18 cellular contexts compared by ENCODE assay signal in the genomic region with DNA sequence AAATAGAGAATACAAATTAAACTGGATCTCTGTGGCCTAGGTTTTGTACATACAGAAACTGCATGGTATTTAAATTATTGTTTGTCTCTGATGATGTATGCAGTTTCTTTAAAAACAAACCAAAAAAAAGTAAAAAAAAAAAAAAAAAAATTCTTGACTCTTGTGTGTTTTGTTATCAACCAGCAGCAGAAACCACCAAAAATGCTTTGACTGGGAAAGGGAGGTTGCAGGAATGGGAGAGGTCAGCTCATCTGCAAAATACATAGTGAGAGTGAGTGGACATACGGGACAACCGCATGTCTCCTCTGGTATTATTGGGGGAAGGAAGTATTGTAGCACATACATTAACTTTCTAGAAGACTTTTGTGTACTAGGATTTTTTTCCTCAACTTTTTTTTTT. TPM values are rescaled to one million over a fixed set of nuclear protein-coding genes. Genes with fewer than 3 reads are reported as not detected.
DNase-seq lines count a peak whose midpoint lies in the region; ATAC-seq and TF ChIP-seq lines count a peak whose summit lies in the region.
"Had no signal": no experiment of that assay in that cellular context is flagged by ENCODE, and none has a peak within 500 bp of the region (broad histone marks: within the 10 kb centered on the region; RNA-seq: fewer than 3 reads in every experiment).

No MANE protein-coding gene starts in this region.

- DNase-seq in amniotic epithelial cell (ENCODE audit: low read depth): peak; percentile 41
- peak; percentile 7 for DNase-seq in islet precursor cell
- DNase-seq in ureter (ENCODE audit: low spot score): peak; percentile 6
- DNase-seq in stimulated activated naive CD8-positive, alpha-beta T cell treated with anti-CD3 and anti-CD28 coated beads, Interleukin-15, amount 100 ng/mL, for 72 hours: no peak
- DNase-seq in NCI-H187 (lab: John Stamatoyannopoulos, UW): no peak
- no peak for DNase-seq in lower lobe of right lung
- DNase-seq: ACHN, DMS153, GOT3, KBM-7, NCI-H1105, NCI-H2227 treated with DMSO at 0.1 percent for 48 hours, NCI-H524, NCI-H82, PC-9 had no signal

- H3K4me3 Mint-ChIP-seq in stimulated activated naive CD8-positive, alpha-beta T cell treated with anti-CD3 and anti-CD28 coated beads, Interleukin-15, amount 100 ng/mL, for 72 hours: no peak overlapping the region
- H3K4me3 Mint-ChIP-seq: CD14-positive monocyte had no signal

- peaks cover 9 to 41% of the 10 kb centered on the region in 2 donors for H3K9me3 Mint-ChIP-seq in stimulated activated naive CD8-positive, alpha-beta T cell treated with anti-CD3 and anti-CD28 coated beads, Interleukin-15, amount 100 ng/mL, for 72 hours

- H3K4me3 ChIP-seq in HEK293 (ENCODE audit: low read depth, low read length) (no peak overlapping the region), lower lobe of right lung (no peak overlapping the region)
- H3K4me3 ChIP-seq: PC-9 had no signal

- CTCF ChIA-PET in HEK293 (lab: Yijun Ruan, JAX): interaction anchor here (0.7 kb wide), 1 partner anchor 180 kb away, joined by 3 read pairs; no protein-coding TSS in a partner anchor

- H3K4me1 ChIP-seq in HEK293 (ENCODE audit: control insufficient read depth, insufficient read depth, low read length): no peaks in the 10 kb centered on the region
- H3K4me1 ChIP-seq in lower lobe of right lung: peaks cover 4% of the 10 kb centered on the region

- TF ChIP-seq CTCF in HEK293 (tag by site-specific recombination; IDR thresholded peaks at IDR 0.05) (no peak), lower lobe of right lung (IDR thresholded peaks at IDR 0.05) (no peak)

- ATAC-seq in stimulated activated naive CD8-positive, alpha-beta T cell treated with anti-CD3 and anti-CD28 coated beads, Interleukin-15, amount 100 ng/mL, for 72 hours: no peak
- ATAC-seq in lower lobe of right lung: no peak

- H3K27ac ChIP-seq in HEK293 (ENCODE audit: extremely low read depth, low read depth, low read length): no peak overlapping the region
- no peak overlapping the region for H3K27ac ChIP-seq in lower lobe of right lung
- H3K27ac ChIP-seq: PC-9, RWPE1 had no signal

- intact Hi-C loops in lower lobe of right lung (cut with DNase I): no loop called here

- no peak overlapping the region for H3K27ac Mint-ChIP-seq in stimulated activated naive CD8-positive, alpha-beta T cell treated with anti-CD3 and anti-CD28 coated beads, Interleukin-15, amount 100 ng/mL, for 72 hours

- POLR2A ChIA-PET in HEK293 (lab: Yijun Ruan, JAX): interaction anchor here (0.7 kb wide), 1 partner anchor 12 kb away, joined by 3 read pairs; no protein-coding TSS in a partner anchor

- H3K9me3 ChIP-seq in HEK293 (ENCODE audit: control insufficient read depth, insufficient read depth, low read depth, low read length) (no peaks in the 10 kb centered on the region), lower lobe of right lung (peaks cover 9% of the 10 kb centered on the region)

- no peaks in the 10 kb centered on the region for H3K4me1 Mint-ChIP-seq in stimulated activated naive CD8-positive, alpha-beta T cell treated with anti-CD3 and anti-CD28 coated beads, Interleukin-15, amount 100 ng/mL, for 72 hours

- no peaks in the 10 kb centered on the region for H3K27me3 Mint-ChIP-seq in stimulated activated naive CD8-positive, alpha-beta T cell treated with anti-CD3 and anti-CD28 coated beads, Interleukin-15, amount 100 ng/mL, for 72 hours

- H3K36me3 ChIP-seq in HEK293 (ENCODE audit: control insufficient read depth in 2 of 2, insufficient read depth in 1 of 2, low read length in 2 of 2) (peaks cover 7 to 46% of the 10 kb centered on the region in 2 experiments), lower lobe of right lung (peaks cover 70% of the 10 kb centered on the region)

- no peaks in the 10 kb centered on the region for H3K27me3 ChIP-seq in lower lobe of right lung (ENCODE audit: low read depth)

TF ChIP-seq in HEK293, 187 proteins besides CTCF, POLR2A, EP300 and RAD21:
- TF ChIP-seq, protein P1, sequence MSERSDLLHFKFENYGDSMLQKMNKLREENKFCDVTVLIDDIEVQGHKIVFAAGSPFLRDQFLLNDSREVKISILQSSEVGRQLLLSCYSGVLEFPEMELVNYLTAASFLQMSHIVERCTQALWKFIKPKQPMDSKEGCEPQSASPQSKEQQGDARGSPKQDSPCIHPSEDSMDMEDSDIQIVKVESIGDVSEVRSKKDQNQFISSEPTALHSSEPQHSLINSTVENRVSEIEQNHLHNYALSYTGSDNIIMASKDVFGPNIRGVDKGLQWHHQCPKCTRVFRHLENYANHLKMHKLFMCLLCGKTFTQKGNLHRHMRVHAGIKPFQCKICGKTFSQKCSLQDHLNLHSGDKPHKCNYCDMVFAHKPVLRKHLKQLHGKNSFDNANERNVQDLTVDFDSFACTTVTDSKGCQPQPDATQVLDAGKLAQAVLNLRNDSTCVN (tag by site-specific recombination; optimal IDR thresholded peaks at IDR 0.05): no peak
- TF ChIP-seq, protein P2, sequence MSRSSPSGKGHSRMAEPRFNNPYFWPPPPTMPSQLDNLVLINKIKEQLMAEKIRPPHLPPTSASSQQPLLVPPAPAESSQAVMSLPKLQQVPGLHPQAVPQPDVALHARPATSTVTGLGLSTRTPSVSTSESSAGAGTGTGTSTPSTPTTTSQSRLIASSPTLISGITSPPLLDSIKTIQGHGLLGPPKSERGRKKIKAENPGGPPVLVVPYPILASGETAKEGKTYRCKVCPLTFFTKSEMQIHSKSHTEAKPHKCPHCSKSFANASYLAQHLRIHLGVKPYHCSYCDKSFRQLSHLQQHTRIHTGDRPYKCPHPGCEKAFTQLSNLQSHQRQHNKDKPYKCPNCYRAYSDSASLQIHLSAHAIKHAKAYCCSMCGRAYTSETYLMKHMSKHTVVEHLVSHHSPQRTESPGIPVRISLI (tag by site-specific recombination; IDR thresholded peaks at IDR 0.05): 0 out of 2 replicates have a peak, but pooled peaks have one; percentile 28

RNA-seq across cellular contexts. Expression of a gene that starts 38.0 kb away (rescaled TPM):
- total RNA-seq in ureter (15.6 TPM), lower lobe of right lung (18.8 TPM)

Comparison
In these comparisons a context has a peak if more than half of its experiments do, and no peak if none do; other contexts are left out.
1. DNase-seq: peak in amniotic epithelial cell (single experiment), islet precursor cell (single experiment) and ureter (single experiment); none in stimulated activated naive CD8-positive, alpha-beta T cell treated with anti-CD3 and anti-CD28 coated beads, Interleukin-15, amount 100 ng/mL, for 72 hours (0 of 2), NCI-H187 (0 of 2) and lower lobe of right lung (single experiment).